ENCODE assay signal across 16 cellular contexts in genomic region chr11:34564807-34565241, GRCh38. TPM values are rescaled to one million over a fixed set of nuclear protein-coding genes. Genes with fewer than 3 reads are reported as not detected.
DNase-seq lines count a peak whose midpoint lies in the region; ATAC-seq lines count a peak whose summit lies in the region.
"Had no signal": no experiment of that assay in that cellular context is flagged by ENCODE, and none has a peak within 500 bp of the region (broad histone marks: within the 10 kb centered on the region; RNA-seq: fewer than 3 reads in every experiment).

No MANE protein-coding gene starts in this region.

- H3K9me3 Mint-ChIP-seq in activated naive CD4-positive, alpha-beta T cell treated with anti-CD3 and anti-CD28 coated beads, Interleukin-2, amount 10 ng/mL, durations not matched to agents 7 days and 5 days, result no peaks in the 10 kb centered on the region
- H3K9me3 Mint-ChIP-seq: activated naive CD8-positive, alpha-beta T cell treated with anti-CD3 and anti-CD28 coated beads, Interleukin-2, amount 50 U/mL, for 24 hours; activated T-cell treated with anti-CD3 and anti-CD28 coated beads, Interleukin-2, amount 50 U/mL, for 24 hours; dendritic cell treated with granulocyte-macrophage colony-stimulating factor and Interleukin-4, amounts not matched to agents 40 ng/mL and 50 ng/mL, for 4 days; stimulated activated naive CD8-positive, alpha-beta T cell treated with anti-CD3 and anti-CD28 coated beads, Interleukin-15, Interleukin-2, amounts not matched to agents 100 ng/mL and 50 ng/mL, for 24 hours; T-helper 2 cell treated with Interferon-gamma antibody and Interleukin-4, amounts not matched to agents 5 μg/mL and 100 μg/mL, for 36 hours had no signal

- peak; percentile 54 for ATAC-seq in left ventricle myocardium superior
- ATAC-seq in GM21515 (IDR thresholded peaks at IDR 0.05; ENCODE audit: unreplicated experiment), result no peak
- ATAC-seq: activated naive CD8-positive, alpha-beta T cell treated with anti-CD3 and anti-CD28 coated beads, Interleukin-2, amount 50 U/mL, for 24 hours had no signal

- CTCF ChIA-PET in activated naive CD4-positive, alpha-beta T cell treated with anti-CD3 and anti-CD28 coated beads, Interleukin-2, amount 10 ng/mL, durations not matched to agents 7 days and 5 days (lab: Charles Lee), result interaction anchor here (0.9 to 1.4 kb wide), 2 partner anchors 21 kb away, joined by 3 to 4 read pairs; no protein-coding TSS in a partner anchor

- intact Hi-C loops in left ventricle myocardium superior (cut with micrococcal nuclease), result no loop called here

- no peaks in the 10 kb centered on the region for H3K36me3 Mint-ChIP-seq in activated naive CD4-positive, alpha-beta T cell treated with anti-CD3 and anti-CD28 coated beads, Interleukin-2, amount 10 ng/mL, durations not matched to agents 7 days and 5 days

- H3K27ac Mint-ChIP-seq in activated naive CD4-positive, alpha-beta T cell treated with anti-CD3 and anti-CD28 coated beads, Interleukin-2, amount 10 ng/mL, durations not matched to agents 7 days and 5 days, result no peak overlapping the region
- H3K27ac Mint-ChIP-seq: activated naive CD8-positive, alpha-beta T cell treated with anti-CD3 and anti-CD28 coated beads, Interleukin-2, amount 50 U/mL, for 24 hours; activated T-cell treated with anti-CD3 and anti-CD28 coated beads, Interleukin-2, amount 50 U/mL, for 24 hours; dendritic cell treated with granulocyte-macrophage colony-stimulating factor and Interleukin-4, amounts not matched to agents 40 ng/mL and 50 ng/mL, for 4 days; stimulated activated naive CD8-positive, alpha-beta T cell treated with anti-CD3 and anti-CD28 coated beads, Interleukin-15, Interleukin-2, amounts not matched to agents 100 ng/mL and 50 ng/mL, for 24 hours; T-helper 2 cell treated with Interferon-gamma antibody and Interleukin-4, amounts not matched to agents 5 μg/mL and 100 μg/mL, for 36 hours had no signal

- peak in 9 of 14 donors; percentile 7 to 70 (median 59) for DNase-seq in C1 segment of cervical spinal cord (lab: John Stamatoyannopoulos, UW)
- DNase-seq in SW480 (ENCODE audit: low spot score), result peak; percentile 37
- no peak for DNase-seq in left ventricle myocardium superior
- DNase-seq in occipital lobe (lab: John Stamatoyannopoulos, UW), result peak; percentile 25
- no peak for DNase-seq in activated naive CD4-positive, alpha-beta T cell treated with anti-CD3 and anti-CD28 coated beads, Interleukin-2, amount 10 ng/mL, durations not matched to agents 7 days and 5 days
- no peak for DNase-seq in A172 (ENCODE audit: low spot score)
- DNase-seq in mucosa of gallbladder (ENCODE audit: low spot score), result no peak
- DNase-seq: activated T-cell treated with anti-CD3 and anti-CD28 coated beads, Interleukin-2, amount 50 U/mL, for 24 hours; Peyer's patch; sigmoid colon had no signal

- H3K4me3 Mint-ChIP-seq in activated naive CD4-positive, alpha-beta T cell treated with anti-CD3 and anti-CD28 coated beads, Interleukin-2, amount 10 ng/mL, durations not matched to agents 7 days and 5 days, result no peak overlapping the region
- H3K4me3 Mint-ChIP-seq: activated naive CD8-positive, alpha-beta T cell treated with anti-CD3 and anti-CD28 coated beads, Interleukin-2, amount 50 U/mL, for 24 hours; activated T-cell treated with anti-CD3 and anti-CD28 coated beads, Interleukin-2, amount 50 U/mL, for 24 hours; dendritic cell treated with granulocyte-macrophage colony-stimulating factor and Interleukin-4, amounts not matched to agents 40 ng/mL and 50 ng/mL, for 4 days; stimulated activated naive CD8-positive, alpha-beta T cell treated with anti-CD3 and anti-CD28 coated beads, Interleukin-15, Interleukin-2, amounts not matched to agents 100 ng/mL and 50 ng/mL, for 24 hours; T-helper 2 cell treated with Interferon-gamma antibody and Interleukin-4, amounts not matched to agents 5 μg/mL and 100 μg/mL, for 36 hours had no signal

- peaks cover 28% of the 10 kb centered on the region for H3K27me3 Mint-ChIP-seq in activated naive CD4-positive, alpha-beta T cell treated with anti-CD3 and anti-CD28 coated beads, Interleukin-2, amount 10 ng/mL, durations not matched to agents 7 days and 5 days

- no peaks in the 10 kb centered on the region for H3K4me1 Mint-ChIP-seq in activated naive CD4-positive, alpha-beta T cell treated with anti-CD3 and anti-CD28 coated beads, Interleukin-2, amount 10 ng/mL, durations not matched to agents 7 days and 5 days
- H3K4me1 Mint-ChIP-seq: activated naive CD8-positive, alpha-beta T cell treated with anti-CD3 and anti-CD28 coated beads, Interleukin-2, amount 50 U/mL, for 24 hours had no signal

RNA-seq across cellular contexts. Expression of gene ELF5, which starts 51.2 kb away (rescaled TPM):
- total RNA-seq in left ventricle myocardium superior, result not detected
- total RNA-seq in occipital lobe, result not detected
- not detected in 2 replicates for total RNA-seq in A172 (2014; rRNA removed; shearing (Covaris generic))
- 0.95 TPM for total RNA-seq in mucosa of gallbladder
- total RNA-seq: myocyte, Peyer's patch, sigmoid colon had no signal

RNA-seq across cellular contexts. Expression of gene EHF, which starts 56.1 kb away (rescaled TPM):
- total RNA-seq in left ventricle myocardium superior, result 2.7 TPM
- 0.16 TPM for total RNA-seq in occipital lobe
- total RNA-seq in A172 (2014; rRNA removed; shearing (Covaris generic)), result 0.14 TPM in 1 of 2 replicates, not detected in the other
- 176 TPM for total RNA-seq in mucosa of gallbladder
- total RNA-seq: myocyte had no signal

Comparison
In these comparisons a context has a peak if more than half of its experiments do, and no peak if none do; other contexts are left out.
1. DNase-seq: peak in C1 segment of cervical spinal cord (9 of 14), SW480 (single experiment) and occipital lobe (single experiment); none in left ventricle myocardium superior (single experiment), activated naive CD4-positive, alpha-beta T cell treated with anti-CD3 and anti-CD28 coated beads, Interleukin-2, amount 10 ng/mL, durations not matched to agents 7 days and 5 days (single experiment), A172 (single experiment) and mucosa of gallbladder (single experiment).
2. RNA of gene EHF, which starts 56.1 kb away (total RNA-seq): 176 TPM in mucosa of gallbladder (single experiment); 2.7 TPM in left ventricle myocardium superior (single experiment), 0.16 TPM in occipital lobe (single experiment) and 0.14 TPM in A172; every median in the first group is over 10 times any median in the second.